8 cellular contexts compared by ENCODE assay signal in the genomic region with DNA sequence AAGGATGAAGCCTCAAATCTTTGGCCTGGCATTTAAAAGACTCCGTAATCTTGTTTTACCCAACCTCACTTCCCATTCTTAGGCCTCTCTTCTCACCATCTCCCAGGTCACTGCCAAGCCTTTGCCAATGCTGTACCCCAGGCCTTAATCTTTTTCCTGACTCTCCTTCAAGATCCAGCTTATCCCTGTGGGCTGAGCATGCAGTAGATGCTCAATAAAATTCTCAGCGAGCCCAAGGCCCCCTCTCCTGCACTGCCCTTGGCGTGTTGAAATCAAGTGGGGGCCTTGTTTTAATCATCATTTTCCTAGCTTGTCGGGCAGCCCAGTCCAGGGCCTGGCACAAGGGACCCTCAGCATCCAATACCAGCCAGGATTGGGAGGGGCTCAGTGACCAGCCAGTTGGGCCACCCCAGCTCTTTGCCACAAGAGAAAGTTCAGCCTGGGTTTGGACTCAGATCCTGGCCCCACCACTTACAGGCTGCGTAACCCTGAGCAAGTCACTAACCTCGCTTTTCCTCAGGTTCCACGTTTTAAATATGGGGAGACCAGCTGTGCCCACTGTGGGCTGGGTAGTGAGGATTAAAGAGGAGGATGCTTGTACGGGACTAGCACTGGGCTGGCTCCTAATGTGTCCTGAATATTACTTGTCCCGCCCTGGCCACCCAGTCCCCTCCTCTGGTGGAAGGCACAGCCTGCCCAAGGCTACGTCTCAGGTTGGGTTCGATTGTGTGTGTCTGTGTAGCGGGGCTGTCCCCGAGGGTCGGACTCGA. TPM values are rescaled to one million over a fixed set of nuclear protein-coding genes. Genes with fewer than 3 reads are reported as not detected.
DNase-seq lines count a peak whose midpoint lies in the region; ATAC-seq and TF ChIP-seq lines count a peak whose summit lies in the region.

No MANE protein-coding gene starts in this region.

- peak overlapping the region; percentile 80 for H3K4me2 ChIP-seq in SK-N-SH

- no peaks in the 10 kb centered on the region for H3K9me2 ChIP-seq in SK-N-SH

- POLR2A ChIA-PET in SK-N-SH (lab: Yijun Ruan, JAX) (no interaction called here), HEK293T (lab: Yijun Ruan, JAX) (interaction anchor here (0.8 to 6.5 kb wide), 3 partner anchors 12 to 190 kb away, joined by 3 to 33 read pairs (median 4); a partner anchor contains a TSS)

- ATAC-seq in SK-N-SH treated with all-trans-retinoic acid at 6 μM for 48 hours (no peak), GM18502 (IDR thresholded peaks at IDR 0.05; ENCODE audit: poor library complexity, unreplicated experiment) (no peak)

- TF ChIP-seq RAD21 in SK-N-SH (IDR thresholded peaks at IDR 0.05; ENCODE audit: low read length) = no peak
- TF ChIP-seq RAD21 in liver (IDR thresholded peaks at IDR 0.05) = no peak

- H3K4me1 ChIP-seq in SK-N-SH (ENCODE audit: control insufficient read depth in 1 of 2, insufficient read depth in 2 of 2, low read depth in 1 of 2, low read length in 1 of 2) (peaks cover 0 to 22% of the 10 kb centered on the region in 2 experiments; a peak in 3 of 4 replicates), liver (ENCODE audit: control insufficient read depth in 4 of 4, insufficient read depth in 4 of 4, low read length in 3 of 4) (peaks cover 0 to 17% (median 8%) of the 10 kb centered on the region in 4 donors), thymus (ENCODE audit: control insufficient read depth, insufficient read depth, low read length) (peaks cover 20% of the 10 kb centered on the region)

- peak overlapping the region; percentile 64 for H3K9ac ChIP-seq in SK-N-SH
- H3K9ac ChIP-seq in liver (ENCODE audit: low read depth in 1 of 2, low read length in 2 of 2) = peak overlapping the region in 1 of 2 donors; percentile 29

- H3K27ac ChIP-seq in SK-N-SH (ENCODE audit: low read depth in 2 of 2, low read length in 1 of 2) (peak overlapping the region; percentile 80 to 93), adipose tissue (ENCODE audit: low read depth, low read length) (peak overlapping the region; percentile 43), liver (ENCODE audit: low read depth in 1 of 2, low read length in 2 of 2) (peak overlapping the region; percentile 67 to 93), thymus (ENCODE audit: low read depth) (peak overlapping the region; percentile 95)

- H4K20me1 ChIP-seq in SK-N-SH (ENCODE audit: insufficient read depth) = peaks cover 31% of the 10 kb centered on the region

- H3K79me2 ChIP-seq in SK-N-SH (ENCODE audit: insufficient read depth) = peaks cover 38% of the 10 kb centered on the region

- 48% methylated on average over 9 of the region's 15 CpGs for WGBS in SK-N-SH (ENCODE audit: low lambda C conversion rate)
- WGBS in adipose tissue, 3 donors = 39 to 46% (median 40%) methylated on average over 14 to 15 of the region's 15 CpGs
- 48% methylated on average over 15 of the region's 15 CpGs for WGBS in liver
- WGBS in thymus = 53% methylated on average over 15 of the region's 15 CpGs

- H2AFZ ChIP-seq in SK-N-SH (ENCODE audit: low read depth) = peak overlapping the region; percentile 79; the same call in 1 of the 2 replicates

- DNase-seq in SK-N-SH = no peak
- DNase-seq in HEK293T (ENCODE audit: extremely low spot score) = no peak
- no peak for DNase-seq in NCI-H446 treated with DMSO at 0.1 percent for 48 hours (lab: John Stamatoyannopoulos, UW)

- TF ChIP-seq EP300 in SK-N-SH (IDR thresholded peaks at IDR 0.05; ENCODE audit: borderline replicate concordance in 1 of 2, low read depth in 1 of 2, low read length in 1 of 2) = no peak

- H3K36me3 ChIP-seq in SK-N-SH (replicated peaks in 1 of 2; ENCODE audit: control insufficient read depth in 1 of 2, insufficient read depth in 2 of 2, low read length in 1 of 2) = peaks cover 11 to 19% of the 10 kb centered on the region in 2 experiments
- H3K36me3 ChIP-seq in liver (ENCODE audit: control insufficient read depth in 4 of 4, insufficient read depth in 3 of 4, low read depth in 1 of 4, low read length in 3 of 4) = no peaks in the 10 kb centered on the region
- H3K36me3 ChIP-seq in thymus (ENCODE audit: control insufficient read depth, insufficient read depth) = no peaks in the 10 kb centered on the region

- H3K4me3 ChIP-seq in SK-N-SH (ENCODE audit: low read depth in 2 of 2, low read length in 1 of 2) (peak overlapping the region; percentile 51 to 64; a peak in 3 of 4 replicates), liver (ENCODE audit: low read depth in 1 of 3, low read length in 3 of 3) (peak overlapping the region in 2 of 3 donors; percentile 75 to 90), thymus (ENCODE audit: low read length) (peak overlapping the region; percentile 93)

- CTCF ChIA-PET in SK-N-SH (lab: Yijun Ruan, JAX) (interaction anchor here (0.7 to 1.7 kb wide), 3 partner anchors 15 to 278 kb away, joined by 3 to 5 read pairs (median 4); no protein-coding TSS in a partner anchor), HEK293T (lab: Yijun Ruan, JAX) (interaction anchor here (0.8 to 0.9 kb wide), 2 partner anchors 11 to 27 kb away, joined by 3 read pairs; no protein-coding TSS in a partner anchor)

- TF ChIP-seq CTCF in SK-N-SH (IDR thresholded peaks at IDR 0.05) (no peak), liver (IDR thresholded peaks at IDR 0.05; ENCODE audit: low read depth, low read length, missing input control) (no peak)

- peaks cover 10% of the 10 kb centered on the region for H3F3A ChIP-seq in SK-N-SH (replicated peaks; ENCODE audit: insufficient read depth)

- H3K27me3 ChIP-seq in SK-N-SH (ENCODE audit: insufficient read depth) = no peaks in the 10 kb centered on the region
- H3K27me3 ChIP-seq in liver (ENCODE audit: control insufficient read depth in 4 of 4, insufficient read depth in 4 of 4, low read length in 3 of 4) = no peaks in the 10 kb centered on the region
- H3K27me3 ChIP-seq in thymus (ENCODE audit: control insufficient read depth, insufficient read depth) = no peaks in the 10 kb centered on the region

- no peaks in the 10 kb centered on the region for H3K9me3 ChIP-seq in SK-N-SH
- no peaks in the 10 kb centered on the region for H3K9me3 ChIP-seq in liver (ENCODE audit: control insufficient read depth in 4 of 4, low read length in 3 of 4)
- H3K9me3 ChIP-seq in thymus (ENCODE audit: control insufficient read depth) = no peaks in the 10 kb centered on the region

TF ChIP-seq in SK-N-SH, 30 proteins besides CTCF, POLR2A, EP300 and RAD21 (continues in another document):
- no peak for TF ChIP-seq GATA2 (CRISPR knock-in tag; IDR thresholded peaks at IDR 0.05)
- no peak for TF ChIP-seq ELF1 (IDR thresholded peaks at IDR 0.05)
- TF ChIP-seq JUND (IDR thresholded peaks at IDR 0.05) = no peak
- TF ChIP-seq NRF1 (IDR thresholded peaks at IDR 0.05; ENCODE audit: low read depth, low read length) = no peak
- no peak for TF ChIP-seq MXI1 (IDR thresholded peaks at IDR 0.05; ENCODE audit: low read depth, low read length)

TF ChIP-seq in SK-N-SH treated with all-trans-retinoic acid at 6 μM for 48 hours, 23 proteins besides CTCF, POLR2A, EP300 and RAD21 (continues in another document):
- TF ChIP-seq, protein P1, sequence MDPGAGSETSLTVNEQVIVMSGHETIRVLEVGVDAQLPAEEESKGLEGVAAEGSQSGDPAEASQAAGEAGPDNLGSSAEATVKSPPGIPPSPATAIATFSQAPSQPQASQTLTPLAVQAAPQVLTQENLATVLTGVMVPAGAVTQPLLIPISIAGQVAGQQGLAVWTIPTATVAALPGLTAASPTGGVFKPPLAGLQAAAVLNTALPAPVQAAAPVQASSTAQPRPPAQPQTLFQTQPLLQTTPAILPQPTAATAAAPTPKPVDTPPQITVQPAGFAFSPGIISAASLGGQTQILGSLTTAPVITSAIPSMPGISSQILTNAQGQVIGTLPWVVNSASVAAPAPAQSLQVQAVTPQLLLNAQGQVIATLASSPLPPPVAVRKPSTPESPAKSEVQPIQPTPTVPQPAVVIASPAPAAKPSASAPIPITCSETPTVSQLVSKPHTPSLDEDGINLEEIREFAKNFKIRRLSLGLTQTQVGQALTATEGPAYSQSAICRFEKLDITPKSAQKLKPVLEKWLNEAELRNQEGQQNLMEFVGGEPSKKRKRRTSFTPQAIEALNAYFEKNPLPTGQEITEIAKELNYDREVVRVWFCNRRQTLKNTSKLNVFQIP (CRISPR knock-in tag; IDR thresholded peaks at IDR 0.05; ENCODE audit: borderline replicate concordance, low read depth) = no peak

TF ChIP-seq in liver, 16 proteins besides CTCF, POLR2A, EP300 and RAD21:
- TF ChIP-seq SP1 (IDR thresholded peaks at IDR 0.05) (no peak), TAF1 (conservative IDR thresholded peaks at IDR 0.05) (no peak), FOXA2 (IDR thresholded peaks at IDR 0.05) (no peak)
- TF ChIP-seq, protein P2, sequence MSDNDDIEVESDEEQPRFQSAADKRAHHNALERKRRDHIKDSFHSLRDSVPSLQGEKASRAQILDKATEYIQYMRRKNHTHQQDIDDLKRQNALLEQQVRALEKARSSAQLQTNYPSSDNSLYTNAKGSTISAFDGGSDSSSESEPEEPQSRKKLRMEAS (IDR thresholded peaks at IDR 0.05) = no peak

TF ChIP-seq in HEK293T, 16 proteins besides CTCF, POLR2A, EP300 and RAD21 (continues in another document):
- TF ChIP-seq FOXM1 (IDR thresholded peaks at IDR 0.05; ENCODE audit: borderline replicate concordance) (no peak), SP1 (IDR thresholded peaks at IDR 0.05) (no peak), FOXK2 (IDR thresholded peaks at IDR 0.05) (no peak), ELF4 (IDR thresholded peaks at IDR 0.05) (no peak), TARDBP (IDR thresholded peaks at IDR 0.05) (no peak), FOXA1 (IDR thresholded peaks at IDR 0.05) (no peak), BHLHE40 (IDR thresholded peaks at IDR 0.05; ENCODE audit: borderline replicate concordance) (no peak), L3MBTL2 (conservative IDR thresholded peaks at IDR 0.05) (no peak), NFRKB (IDR thresholded peaks at IDR 0.05) (no peak), ZNF384 (IDR thresholded peaks at IDR 0.05) (no peak), ARNT (IDR thresholded peaks at IDR 0.05) (no peak), LEF1 (IDR thresholded peaks at IDR 0.05; ENCODE audit: borderline replicate concordance) (no peak), SUZ12 (IDR thresholded peaks at IDR 0.05) (no peak)
- TF ChIP-seq, protein P3, sequence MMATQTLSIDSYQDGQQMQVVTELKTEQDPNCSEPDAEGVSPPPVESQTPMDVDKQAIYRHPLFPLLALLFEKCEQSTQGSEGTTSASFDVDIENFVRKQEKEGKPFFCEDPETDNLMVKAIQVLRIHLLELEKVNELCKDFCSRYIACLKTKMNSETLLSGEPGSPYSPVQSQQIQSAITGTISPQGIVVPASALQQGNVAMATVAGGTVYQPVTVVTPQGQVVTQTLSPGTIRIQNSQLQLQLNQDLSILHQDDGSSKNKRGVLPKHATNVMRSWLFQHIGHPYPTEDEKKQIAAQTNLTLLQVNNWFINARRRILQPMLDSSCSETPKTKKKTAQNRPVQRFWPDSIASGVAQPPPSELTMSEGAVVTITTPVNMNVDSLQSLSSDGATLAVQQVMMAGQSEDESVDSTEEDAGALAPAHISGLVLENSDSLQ (IDR thresholded peaks at IDR 0.05) = no peak

RNA-seq across cellular contexts. Expression of a gene that starts 0.9 kb away (rescaled TPM):
- 87.4 and 102 TPM in 2 replicates for polyA plus RNA-seq in SK-N-SH (2012; rRNA removed)
- polyA plus RNA-seq in SK-N-SH (2012; cell fraction: cytosol; rRNA removed) = 115 and 122 TPM in 2 replicates
- 28.5 and 38.3 TPM in 2 replicates for polyA plus RNA-seq in SK-N-SH (2012; cell fraction: nucleus; rRNA removed)
- polyA plus RNA-seq in adipose tissue = 10 to 100 TPM; 43.8 to 85.4 (median 84.1) TPM
- total RNA-seq in liver = 10 to 100 TPM; 26.1 to 75.0 TPM
- 10 to 100 TPM; 39.9 to 45.0 TPM for polyA plus RNA-seq in liver
- 115 TPM for polyA plus RNA-seq in thymus

Comparison
In these comparisons a context has a peak if more than half of its experiments do, and no peak if none do; other contexts are left out.
1. H3K27ac ChIP-seq: peak in every context shown above with its lines; median percentile 95 in thymus; 86 in SK-N-SH; 80 in liver; 43 in adipose tissue.